ENCODE assay signal across 1 cellular context in the genomic region with DNA sequence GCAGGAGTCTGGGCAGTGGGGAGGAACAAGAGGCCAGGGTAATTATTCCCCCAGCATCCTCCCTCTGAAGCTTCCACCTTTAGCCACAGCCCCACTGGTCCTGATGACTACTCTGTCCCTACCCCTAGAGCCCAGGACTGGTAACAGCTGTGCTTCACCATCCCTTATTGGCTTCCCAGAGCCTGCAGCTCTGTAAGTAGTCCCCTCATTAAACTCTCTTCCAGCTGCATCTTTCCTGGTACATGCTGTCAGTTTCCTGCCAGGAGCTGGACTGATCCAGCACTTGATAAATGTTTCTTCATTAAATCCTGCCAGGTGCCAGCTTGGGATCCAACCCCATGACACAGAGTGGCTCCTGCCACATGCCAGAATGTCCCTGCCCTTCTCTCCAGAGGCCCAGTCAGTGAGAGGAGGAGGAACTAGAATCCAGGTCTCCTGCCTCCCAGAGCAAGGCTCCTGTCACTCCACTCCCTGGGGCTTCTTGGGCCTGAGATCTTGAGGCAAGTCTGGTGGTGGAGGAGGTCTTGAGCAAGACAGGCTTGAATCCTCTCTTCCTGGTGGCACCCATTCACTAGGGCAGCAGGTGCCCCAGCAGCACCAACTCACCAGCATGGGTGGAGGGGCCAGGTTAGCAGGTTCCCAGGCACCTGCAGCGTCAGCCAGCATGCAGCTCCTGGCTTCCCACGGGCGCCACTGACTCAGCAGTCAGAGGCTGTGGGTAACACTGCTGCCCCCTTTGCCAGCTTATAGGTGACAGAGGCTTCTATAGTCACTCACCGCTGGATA.
TF ChIP-seq lines count a peak whose summit lies in the region.

No MANE protein-coding gene starts in this region.

TF ChIP-seq in GM23338, 12 proteins besides CTCF, POLR2A, EP300 and RAD21 (continued from another document):
- TF ChIP-seq, protein P1, sequence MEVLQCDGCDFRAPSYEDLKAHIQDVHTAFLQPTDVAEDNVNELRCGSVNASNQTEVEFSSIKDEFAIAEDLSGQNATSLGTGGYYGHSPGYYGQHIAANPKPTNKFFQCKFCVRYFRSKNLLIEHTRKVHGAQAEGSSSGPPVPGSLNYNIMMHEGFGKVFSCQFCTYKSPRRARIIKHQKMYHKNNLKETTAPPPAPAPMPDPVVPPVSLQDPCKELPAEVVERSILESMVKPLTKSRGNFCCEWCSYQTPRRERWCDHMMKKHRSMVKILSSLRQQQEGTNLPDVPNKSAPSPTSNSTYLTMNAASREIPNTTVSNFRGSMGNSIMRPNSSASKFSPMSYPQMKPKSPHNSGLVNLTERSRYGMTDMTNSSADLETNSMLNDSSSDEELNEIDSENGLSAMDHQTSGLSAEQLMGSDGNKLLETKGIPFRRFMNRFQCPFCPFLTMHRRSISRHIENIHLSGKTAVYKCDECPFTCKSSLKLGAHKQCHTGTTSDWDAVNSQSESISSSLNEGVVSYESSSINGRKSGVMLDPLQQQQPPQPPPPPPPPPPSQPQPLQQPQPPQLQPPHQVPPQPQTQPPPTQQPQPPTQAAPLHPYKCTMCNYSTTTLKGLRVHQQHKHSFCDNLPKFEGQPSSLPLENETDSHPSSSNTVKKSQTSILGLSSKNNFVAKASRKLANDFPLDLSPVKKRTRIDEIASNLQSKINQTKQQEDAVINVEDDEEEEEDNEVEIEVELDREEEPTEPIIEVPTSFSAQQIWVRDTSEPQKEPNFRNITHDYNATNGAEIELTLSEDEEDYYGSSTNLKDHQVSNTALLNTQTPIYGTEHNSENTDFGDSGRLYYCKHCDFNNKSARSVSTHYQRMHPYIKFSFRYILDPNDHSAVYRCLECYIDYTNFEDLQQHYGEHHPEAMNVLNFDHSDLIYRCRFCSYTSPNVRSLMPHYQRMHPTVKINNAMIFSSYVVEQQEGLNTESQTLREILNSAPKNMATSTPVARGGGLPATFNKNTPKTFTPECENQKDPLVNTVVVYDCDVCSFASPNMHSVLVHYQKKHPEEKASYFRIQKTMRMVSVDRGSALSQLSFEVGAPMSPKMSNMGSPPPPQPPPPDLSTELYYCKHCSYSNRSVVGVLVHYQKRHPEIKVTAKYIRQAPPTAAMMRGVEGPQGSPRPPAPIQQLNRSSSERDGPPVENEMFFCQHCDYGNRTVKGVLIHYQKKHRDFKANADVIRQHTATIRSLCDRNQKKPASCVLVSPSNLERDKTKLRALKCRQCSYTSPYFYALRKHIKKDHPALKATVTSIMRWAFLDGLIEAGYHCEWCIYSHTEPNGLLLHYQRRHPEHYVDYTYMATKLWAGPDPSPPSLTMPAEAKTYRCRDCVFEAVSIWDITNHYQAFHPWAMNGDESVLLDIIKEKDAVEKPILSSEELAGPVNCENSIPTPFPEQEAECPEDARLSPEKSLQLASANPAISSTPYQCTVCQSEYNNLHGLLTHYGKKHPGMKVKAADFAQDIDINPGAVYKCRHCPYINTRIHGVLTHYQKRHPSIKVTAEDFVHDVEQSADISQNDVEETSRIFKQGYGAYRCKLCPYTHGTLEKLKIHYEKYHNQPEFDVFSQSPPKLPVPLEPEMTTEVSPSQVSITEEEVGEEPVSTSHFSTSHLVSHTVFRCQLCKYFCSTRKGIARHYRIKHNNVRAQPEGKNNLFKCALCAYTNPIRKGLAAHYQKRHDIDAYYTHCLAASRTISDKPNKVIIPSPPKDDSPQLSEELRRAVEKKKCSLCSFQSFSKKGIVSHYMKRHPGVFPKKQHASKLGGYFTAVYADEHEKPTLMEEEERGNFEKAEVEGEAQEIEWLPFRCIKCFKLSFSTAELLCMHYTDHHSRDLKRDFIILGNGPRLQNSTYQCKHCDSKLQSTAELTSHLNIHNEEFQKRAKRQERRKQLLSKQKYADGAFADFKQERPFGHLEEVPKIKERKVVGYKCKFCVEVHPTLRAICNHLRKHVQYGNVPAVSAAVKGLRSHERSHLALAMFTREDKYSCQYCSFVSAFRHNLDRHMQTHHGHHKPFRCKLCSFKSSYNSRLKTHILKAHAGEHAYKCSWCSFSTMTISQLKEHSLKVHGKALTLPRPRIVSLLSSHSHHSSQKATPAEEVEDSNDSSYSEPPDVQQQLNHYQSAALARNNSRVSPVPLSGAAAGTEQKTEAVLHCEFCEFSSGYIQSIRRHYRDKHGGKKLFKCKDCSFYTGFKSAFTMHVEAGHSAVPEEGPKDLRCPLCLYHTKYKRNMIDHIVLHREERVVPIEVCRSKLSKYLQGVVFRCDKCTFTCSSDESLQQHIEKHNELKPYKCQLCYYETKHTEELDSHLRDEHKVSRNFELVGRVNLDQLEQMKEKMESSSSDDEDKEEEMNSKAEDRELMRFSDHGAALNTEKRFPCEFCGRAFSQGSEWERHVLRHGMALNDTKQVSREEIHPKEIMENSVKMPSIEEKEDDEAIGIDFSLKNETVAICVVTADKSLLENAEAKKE (CRISPR knock-in tag; IDR thresholded peaks at IDR 0.05), result no peak
- TF ChIP-seq JUNB (IDR thresholded peaks at IDR 0.05; ENCODE audit: unreplicated experiment) (no peak), POLR2AphosphoS5 (IDR thresholded peaks at IDR 0.05; ENCODE audit: low read depth) (no peak; the same call in 1 of the 2 replicates), NANOG (IDR thresholded peaks at IDR 0.05; ENCODE audit: borderline replicate concordance) (no peak), ZNF331 (CRISPR knock-in tag; IDR thresholded peaks at IDR 0.05; ENCODE audit: low read depth) (no peak), ZNF114 (CRISPR knock-in tag; IDR thresholded peaks at IDR 0.05) (no peak), EZH2 (IDR thresholded peaks at IDR 0.05; ENCODE audit: low read depth, unreplicated experiment) (no peak), CREB1 (CRISPR knock-in tag; IDR thresholded peaks at IDR 0.05; ENCODE audit: low read depth) (no peak), EZH2phosphoT487 (IDR thresholded peaks at IDR 0.05; ENCODE audit: unreplicated experiment) (no peak)
- TF ChIP-seq, protein P2, sequence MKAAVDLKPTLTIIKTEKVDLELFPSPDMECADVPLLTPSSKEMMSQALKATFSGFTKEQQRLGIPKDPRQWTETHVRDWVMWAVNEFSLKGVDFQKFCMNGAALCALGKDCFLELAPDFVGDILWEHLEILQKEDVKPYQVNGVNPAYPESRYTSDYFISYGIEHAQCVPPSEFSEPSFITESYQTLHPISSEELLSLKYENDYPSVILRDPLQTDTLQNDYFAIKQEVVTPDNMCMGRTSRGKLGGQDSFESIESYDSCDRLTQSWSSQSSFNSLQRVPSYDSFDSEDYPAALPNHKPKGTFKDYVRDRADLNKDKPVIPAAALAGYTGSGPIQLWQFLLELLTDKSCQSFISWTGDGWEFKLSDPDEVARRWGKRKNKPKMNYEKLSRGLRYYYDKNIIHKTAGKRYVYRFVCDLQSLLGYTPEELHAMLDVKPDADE (IDR thresholded peaks at IDR 0.05), result no peak
- TF ChIP-seq, protein P3, sequence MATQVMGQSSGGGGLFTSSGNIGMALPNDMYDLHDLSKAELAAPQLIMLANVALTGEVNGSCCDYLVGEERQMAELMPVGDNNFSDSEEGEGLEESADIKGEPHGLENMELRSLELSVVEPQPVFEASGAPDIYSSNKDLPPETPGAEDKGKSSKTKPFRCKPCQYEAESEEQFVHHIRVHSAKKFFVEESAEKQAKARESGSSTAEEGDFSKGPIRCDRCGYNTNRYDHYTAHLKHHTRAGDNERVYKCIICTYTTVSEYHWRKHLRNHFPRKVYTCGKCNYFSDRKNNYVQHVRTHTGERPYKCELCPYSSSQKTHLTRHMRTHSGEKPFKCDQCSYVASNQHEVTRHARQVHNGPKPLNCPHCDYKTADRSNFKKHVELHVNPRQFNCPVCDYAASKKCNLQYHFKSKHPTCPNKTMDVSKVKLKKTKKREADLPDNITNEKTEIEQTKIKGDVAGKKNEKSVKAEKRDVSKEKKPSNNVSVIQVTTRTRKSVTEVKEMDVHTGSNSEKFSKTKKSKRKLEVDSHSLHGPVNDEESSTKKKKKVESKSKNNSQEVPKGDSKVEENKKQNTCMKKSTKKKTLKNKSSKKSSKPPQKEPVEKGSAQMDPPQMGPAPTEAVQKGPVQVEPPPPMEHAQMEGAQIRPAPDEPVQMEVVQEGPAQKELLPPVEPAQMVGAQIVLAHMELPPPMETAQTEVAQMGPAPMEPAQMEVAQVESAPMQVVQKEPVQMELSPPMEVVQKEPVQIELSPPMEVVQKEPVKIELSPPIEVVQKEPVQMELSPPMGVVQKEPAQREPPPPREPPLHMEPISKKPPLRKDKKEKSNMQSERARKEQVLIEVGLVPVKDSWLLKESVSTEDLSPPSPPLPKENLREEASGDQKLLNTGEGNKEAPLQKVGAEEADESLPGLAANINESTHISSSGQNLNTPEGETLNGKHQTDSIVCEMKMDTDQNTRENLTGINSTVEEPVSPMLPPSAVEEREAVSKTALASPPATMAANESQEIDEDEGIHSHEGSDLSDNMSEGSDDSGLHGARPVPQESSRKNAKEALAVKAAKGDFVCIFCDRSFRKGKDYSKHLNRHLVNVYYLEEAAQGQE (IDR thresholded peaks at IDR 0.05; ENCODE audit: unreplicated experiment), result no peak
TF ChIP-seq in GM23338: peak in this region for 0.
